In genomic region chr3:78893161-78893560, GRCh38 we compare ENCODE assay signal across 16 cellular contexts.
DNase-seq lines count a peak whose midpoint lies in the region; ATAC-seq and TF ChIP-seq lines count a peak whose summit lies in the region.
"Had no signal": no experiment of that assay in that cellular context is flagged by ENCODE, and none has a peak within 500 bp of the region (broad histone marks: within the 10 kb centered on the region; RNA-seq: fewer than 3 reads in every experiment).

No MANE protein-coding gene starts in this region.

- H4K8ac ChIP-seq in H9 (replicated peaks; ENCODE audit: insufficient read length, low read depth, low read length) (no peak overlapping the region), mesendoderm (ENCODE audit: low read depth, low read length) (no peak overlapping the region)

- H3T11ph ChIP-seq in H9 (ENCODE audit: low read length), result no peak overlapping the region

- no peak overlapping the region for H3K4me2 ChIP-seq in H9 (ENCODE audit: insufficient read depth, insufficient read length, low read length)
- no peak overlapping the region for H3K4me2 ChIP-seq in mesendoderm (ENCODE audit: low read length)
- H3K4me2 ChIP-seq: BLaER1 treated with 17β-estradiol and CSF1 and Interleukin-3, amounts not matched to agents 10 nM and 100 nM had no signal

- peaks cover 13% of the 10 kb centered on the region for H3K9me3 Mint-ChIP-seq in CD8-positive, alpha-beta T cell
- H3K9me3 Mint-ChIP-seq in H9 (no peaks in the 10 kb centered on the region), glutamatergic neuron (ENCODE audit: unreplicated experiment) (peaks cover 8% of the 10 kb centered on the region)

- H3K4me1 ChIP-seq in CD8-positive, alpha-beta T cell (ENCODE audit: insufficient read depth, low read length), result no peaks in the 10 kb centered on the region
- H3K4me1 ChIP-seq in H9 (ENCODE audit: insufficient read depth, low read length), result peaks cover 2% of the 10 kb centered on the region; the same call in 1 of the 2 replicates
- H3K4me1 ChIP-seq in mesendoderm (ENCODE audit: control insufficient read depth, low read depth, low read length), result peaks cover 5% of the 10 kb centered on the region
- H3K4me1 ChIP-seq: Caco-2 had no signal

- H3K27me3 ChIP-seq in CD8-positive, alpha-beta T cell (ENCODE audit: insufficient read depth, low read length), result no peaks in the 10 kb centered on the region
- no peaks in the 10 kb centered on the region for H3K27me3 ChIP-seq in H9 (ENCODE audit: insufficient read depth, low read length)
- H3K27me3 ChIP-seq in mesendoderm (ENCODE audit: insufficient read depth, low read length, poor library complexity), result no peaks in the 10 kb centered on the region
- H3K27me3 ChIP-seq: BLaER1 treated with 17β-estradiol and CSF1 and Interleukin-3, amounts not matched to agents 10 nM and 100 nM had no signal

- H2BK15ac ChIP-seq in H9 (ENCODE audit: low read depth, low read length), result no peak overlapping the region
- H2BK15ac ChIP-seq in mesendoderm (replicated peaks; ENCODE audit: low read depth), result no peak overlapping the region

- H3K9ac ChIP-seq in H9 (ENCODE audit: extremely low read depth, insufficient read length, low read length) (no peak overlapping the region), mesendoderm (ENCODE audit: low read length) (no peak overlapping the region)
- H3K9ac ChIP-seq: BLaER1 treated with 17β-estradiol and CSF1 and Interleukin-3, amounts not matched to agents 10 nM and 100 nM had no signal

- DNase-seq in CD8-positive, alpha-beta T cell, result no peak
- DNase-seq in H9 (no peak), glutamatergic neuron (no peak), mesendoderm (peak; percentile 83), HEK293T (ENCODE audit: extremely low spot score) (no peak), SK-N-DZ (ENCODE audit: low spot score) (no peak), T-helper 1 cell (no peak)
- DNase-seq: 8988T; Caco-2; CD4-positive, CD25-positive, alpha-beta regulatory T cell; DMS79; GF-D8; KG1 had no signal

- H2AFZ ChIP-seq in H9 (ENCODE audit: low read length), result no peak overlapping the region

- H3K14ac ChIP-seq in H9 (ENCODE audit: insufficient read depth, low read length), result no peak overlapping the region

- H3K18ac ChIP-seq in H9 (ENCODE audit: insufficient read length, low read depth, low read length) (no peak overlapping the region), mesendoderm (ENCODE audit: low read length) (no peak overlapping the region)

- H4K5ac ChIP-seq in H9 (ENCODE audit: insufficient read length, low read depth, low read length) (no peak overlapping the region), mesendoderm (ENCODE audit: low read length) (no peak overlapping the region)

- H3K23ac ChIP-seq in H9 (ENCODE audit: insufficient read length, low read depth, low read length), result no peak overlapping the region
- no peak overlapping the region for H3K23ac ChIP-seq in mesendoderm (ENCODE audit: low read length)

- H3K4me1 Mint-ChIP-seq in CD8-positive, alpha-beta T cell (ENCODE audit: low read depth), result peaks cover 18% of the 10 kb centered on the region
- H3K4me1 Mint-ChIP-seq in H9, result peaks cover 16 to 28% of the 10 kb centered on the region in 2 experiments
- peaks cover 52% of the 10 kb centered on the region for H3K4me1 Mint-ChIP-seq in glutamatergic neuron (ENCODE audit: low read depth, unreplicated experiment)
- H3K4me1 Mint-ChIP-seq: CD4-positive, CD25-positive, alpha-beta regulatory T cell had no signal

- TF ChIP-seq CTCF in CD8-positive, alpha-beta T cell (IDR thresholded peaks at IDR 0.05), result no peak
- TF ChIP-seq CTCF in H9 (conservative IDR thresholded peaks at IDR 0.05), result no peak
- no peak for TF ChIP-seq CTCF in glutamatergic neuron (IDR thresholded peaks at IDR 0.05; ENCODE audit: partially characterized antibody, unreplicated experiment)

- no peaks in the 10 kb centered on the region for H3K9me3 ChIP-seq in CD8-positive, alpha-beta T cell (ENCODE audit: low read length)
- H3K9me3 ChIP-seq in H9 (ENCODE audit: control insufficient read depth, low read depth, low read length), result no peaks in the 10 kb centered on the region
- H3K9me3 ChIP-seq: Caco-2 had no signal

- no peaks in the 10 kb centered on the region for H3K27me3 Mint-ChIP-seq in CD8-positive, alpha-beta T cell (ENCODE audit: low read depth)
- H3K27me3 Mint-ChIP-seq in H9 (ENCODE audit: low read depth), result no peaks in the 10 kb centered on the region
- H3K27me3 Mint-ChIP-seq in glutamatergic neuron (ENCODE audit: unreplicated experiment), result no peaks in the 10 kb centered on the region
- H3K27me3 Mint-ChIP-seq: CD4-positive, CD25-positive, alpha-beta regulatory T cell had no signal

- H3K4me3 Mint-ChIP-seq in CD8-positive, alpha-beta T cell, result no peak overlapping the region
- H3K4me3 Mint-ChIP-seq in H9 (no peak overlapping the region), glutamatergic neuron (ENCODE audit: unreplicated experiment) (no peak overlapping the region)
- H3K4me3 Mint-ChIP-seq: CD4-positive, CD25-positive, alpha-beta regulatory T cell had no signal

- intact Hi-C loops in CD8-positive, alpha-beta T cell (cut with DNase I, micrococcal nuclease), result no loop called here

- H2BK5ac ChIP-seq in H9 (ENCODE audit: insufficient read length, low read length), result no peak overlapping the region
- H2BK5ac ChIP-seq in mesendoderm (ENCODE audit: low read length), result no peak overlapping the region

- no peaks in the 10 kb centered on the region for H3K36me3 ChIP-seq in CD8-positive, alpha-beta T cell (ENCODE audit: insufficient read depth, low read length)
- no peaks in the 10 kb centered on the region for H3K36me3 ChIP-seq in mesendoderm (ENCODE audit: control insufficient read depth, insufficient read depth, low read length)

- no peak overlapping the region for H3K27ac ChIP-seq in CD8-positive, alpha-beta T cell (ENCODE audit: low read depth, low read length)
- H3K27ac ChIP-seq in H9 (ENCODE audit: insufficient read length, low read depth, low read length), result no peak overlapping the region
- H3K27ac ChIP-seq in mesendoderm (ENCODE audit: low read depth, low read length), result no peak overlapping the region
- H3K27ac ChIP-seq: BLaER1 treated with 17β-estradiol and CSF1 and Interleukin-3, amounts not matched to agents 10 nM and 100 nM had no signal

- no peaks in the 10 kb centered on the region for H4K20me1 ChIP-seq in H9 (ENCODE audit: control insufficient read depth, insufficient read depth, insufficient read length)

- WGBS in H9 (ENCODE audit: extremely low coverage, insufficient read length, low lambda C conversion rate), result no CpG with 5 or more reads among the region's 4 CpGs
- no CpG with 5 or more reads among the region's 4 CpGs for WGBS in mesendoderm (ENCODE audit: extremely low coverage, insufficient coverage, low lambda C conversion rate)

- H4K91ac ChIP-seq in H9 (ENCODE audit: insufficient read length, low read depth, low read length), result no peak overlapping the region

- no peaks in the 10 kb centered on the region for H3K36me3 Mint-ChIP-seq in CD8-positive, alpha-beta T cell
- H3K36me3 Mint-ChIP-seq in H9 (ENCODE audit: insufficient read depth in 1 of 3, low read depth in 3 of 3) (no peaks in the 10 kb centered on the region), glutamatergic neuron (ENCODE audit: unreplicated experiment) (no peaks in the 10 kb centered on the region)
- H3K36me3 Mint-ChIP-seq: CD4-positive, CD25-positive, alpha-beta regulatory T cell had no signal

- H3K27ac Mint-ChIP-seq in CD8-positive, alpha-beta T cell, result peak overlapping the region; percentile 33
- peak overlapping the region; percentile 5 to 41 (median 13); a peak in 2 of 7 replicates for H3K27ac Mint-ChIP-seq in H9
- peak overlapping the region; percentile 19 for H3K27ac Mint-ChIP-seq in glutamatergic neuron (ENCODE audit: unreplicated experiment)
- H3K27ac Mint-ChIP-seq: CD4-positive, CD25-positive, alpha-beta regulatory T cell had no signal

- no peaks in the 10 kb centered on the region for H3K23me2 ChIP-seq in H9 (ENCODE audit: insufficient read length, low read depth, low read length, poor library complexity, severe bottlenecking)

- H3K56ac ChIP-seq in H9 (ENCODE audit: insufficient read length, low read depth, low read length), result no peak overlapping the region
- H3K56ac ChIP-seq in mesendoderm (ENCODE audit: low read length), result no peak overlapping the region

- H2BK120ac ChIP-seq in H9 (ENCODE audit: low read depth, low read length, poor library complexity, severe bottlenecking), result no peak overlapping the region
- no peak overlapping the region for H2BK120ac ChIP-seq in mesendoderm (ENCODE audit: low read depth, low read length)

- H2AK5ac ChIP-seq in H9 (ENCODE audit: insufficient read length, low read length) (no peak overlapping the region), mesendoderm (ENCODE audit: low read length) (no peak overlapping the region)

- no peak overlapping the region for H3K4ac ChIP-seq in H9 (ENCODE audit: low read depth, low read length)
- no peak overlapping the region for H3K4ac ChIP-seq in mesendoderm (ENCODE audit: low read depth, low read length)

- no peak overlapping the region for H2BK12ac ChIP-seq in H9 (ENCODE audit: insufficient read length, low read depth, low read length)

- CTCF ChIA-PET in CD8-positive, alpha-beta T cell (lab: Charles Lee), result no interaction called here
- CTCF ChIA-PET in HEK293T (lab: Yijun Ruan, JAX), result no interaction called here

- H3K4me3 ChIP-seq in CD8-positive, alpha-beta T cell (ENCODE audit: low read depth, low read length), result no peak overlapping the region
- H3K4me3 ChIP-seq in mesendoderm (ENCODE audit: low read length), result no peak overlapping the region
- H3K4me3 ChIP-seq: BLaER1 treated with 17β-estradiol and CSF1 and Interleukin-3, amounts not matched to agents 10 nM and 100 nM had no signal

- H3K79me1 ChIP-seq in H9 (ENCODE audit: insufficient read depth, low read depth, low read length, poor library complexity, severe bottlenecking), result no peaks in the 10 kb centered on the region
- H3K79me1 ChIP-seq in mesendoderm (ENCODE audit: low read length), result peaks cover 2% of the 10 kb centered on the region

- H2BK20ac ChIP-seq in H9 (ENCODE audit: low read depth, low read length, poor library complexity, severe bottlenecking), result no peak overlapping the region

- POLR2A ChIA-PET in CD8-positive, alpha-beta T cell (lab: Charles Lee), result no interaction called here
- POLR2A ChIA-PET in HEK293T (lab: Yijun Ruan, JAX), result no interaction called here

- no peak for ATAC-seq in CD8-positive, alpha-beta T cell
- no peak for ATAC-seq in HG03571 (IDR thresholded peaks at IDR 0.05; ENCODE audit: unreplicated experiment)
- ATAC-seq: HCT116 had no signal

- no peaks in the 10 kb centered on the region; the same call in 1 of the 2 replicates for H3K79me2 ChIP-seq in H9 (ENCODE audit: insufficient read depth, low read length)
- no peaks in the 10 kb centered on the region for H3K79me2 ChIP-seq in mesendoderm (ENCODE audit: control insufficient read depth, insufficient read depth, low read length)

TF ChIP-seq in HEK293T, 16 proteins besides CTCF, POLR2A, EP300 and RAD21 (continues in another document):
- no peak for TF ChIP-seq ZNF384 (IDR thresholded peaks at IDR 0.05)
- TF ChIP-seq FOXA1 (IDR thresholded peaks at IDR 0.05), result no peak
- TF ChIP-seq FOXM1 (IDR thresholded peaks at IDR 0.05; ENCODE audit: borderline replicate concordance), result no peak
- no peak for TF ChIP-seq BHLHE40 (IDR thresholded peaks at IDR 0.05; ENCODE audit: borderline replicate concordance)
- TF ChIP-seq SUZ12 (IDR thresholded peaks at IDR 0.05), result no peak
